In genomic region chr9:3477236-3477834, GRCh38 we compare ENCODE assay signal across 12 cellular contexts. TPM values are rescaled to one million over a fixed set of nuclear protein-coding genes. Genes with fewer than 3 reads are reported as not detected.
DNase-seq lines count a peak whose midpoint lies in the region; ATAC-seq and FAIRE-seq lines count a peak whose summit lies in the region.
"Had no signal": no experiment of that assay in that cellular context is flagged by ENCODE, and none has a peak within 500 bp of the region (broad histone marks: within the 10 kb centered on the region; RNA-seq: fewer than 3 reads in every experiment).

No MANE protein-coding gene starts in this region.

- no peaks in the 10 kb centered on the region for H3K36me3 ChIP-seq in CD4-positive, alpha-beta memory T cell (ENCODE audit: insufficient read depth, low read length)
- H3K36me3 ChIP-seq: uterus had no signal

- H3K27ac ChIP-seq in CD4-positive, alpha-beta memory T cell (ENCODE audit: low read depth, low read length): peak overlapping the region; percentile 58
- H3K27ac ChIP-seq: uterus had no signal

- no peaks in the 10 kb centered on the region for H3K27me3 Mint-ChIP-seq in CD4-positive, alpha-beta memory T cell
- H3K27me3 Mint-ChIP-seq in effector memory CD8-positive, alpha-beta T cell: no peaks in the 10 kb centered on the region

- no peaks in the 10 kb centered on the region for H3K9me3 ChIP-seq in CD4-positive, alpha-beta memory T cell (ENCODE audit: control insufficient read depth in 1 of 2, low read length in 2 of 2)
- H3K9me3 ChIP-seq: uterus had no signal

- POLR2A ChIA-PET in CD4-positive, alpha-beta memory T cell (lab: Charles Lee; ENCODE audit: partially characterized antibody): interaction anchor here (0.6 to 8.8 kb wide), 7 partner anchors 11 to 1315 kb away, joined by 3 to 249 read pairs (median 3); partner anchors contain the start of genes RCL1 and RFX3

- H3K27ac Mint-ChIP-seq in CD4-positive, alpha-beta memory T cell: peak overlapping the region; percentile 94 to 100 (median 97)
- H3K27ac Mint-ChIP-seq in effector memory CD8-positive, alpha-beta T cell: peak overlapping the region; percentile 98

- peak; percentile 53 for FAIRE-seq in GM19239 (lab: Jason Lieb, UNC)

- peak; percentile 58 for ATAC-seq in effector memory CD8-positive, alpha-beta T cell (replicated peaks)
- no peak for ATAC-seq in HG02870 (IDR thresholded peaks at IDR 0.05; ENCODE audit: unreplicated experiment)

- H3K9me3 Mint-ChIP-seq in CD4-positive, alpha-beta memory T cell: peaks cover 0 to 3% (median 0%) of the 10 kb centered on the region in 8 donors
- H3K9me3 Mint-ChIP-seq in effector memory CD8-positive, alpha-beta T cell: no peaks in the 10 kb centered on the region

- peaks cover 40 to 75% (median 51%) of the 10 kb centered on the region in 4 donors for H3K4me1 Mint-ChIP-seq in CD4-positive, alpha-beta memory T cell
- H3K4me1 Mint-ChIP-seq in effector memory CD8-positive, alpha-beta T cell (ENCODE audit: low read depth in 2 of 2): peaks cover 35 to 51% of the 10 kb centered on the region in 2 donors

- CTCF ChIA-PET in CD4-positive, alpha-beta memory T cell (lab: Charles Lee; ENCODE audit: partially characterized antibody): interaction anchor here (4.0 to 6.0 kb wide), 2 partner anchors 10 to 50 kb away, joined by 26 read pairs; no protein-coding TSS in a partner anchor

- H3K36me3 Mint-ChIP-seq in CD4-positive, alpha-beta memory T cell: peaks cover 0 to 11% of the 10 kb centered on the region in 2 donors
- H3K36me3 Mint-ChIP-seq in effector memory CD8-positive, alpha-beta T cell (ENCODE audit: insufficient read depth): no peaks in the 10 kb centered on the region

- DNase-seq in CD4-positive, alpha-beta memory T cell: peak in 4 of 5 donors; percentile 34 to 49 (median 38)
- DNase-seq in GM19239 (ENCODE audit: insufficient read length, low spot score) (no peak), NAMALWA (ENCODE audit: low spot score) (peak; percentile 37), UCSD-AML1 (lab: John Stamatoyannopoulos, UW; ENCODE audit: unreplicated experiment) (no peak), NCI-H146 treated with DMSO at 0.1 percent for 48 hours (lab: John Stamatoyannopoulos, UW; ENCODE audit: unreplicated experiment) (no peak), NCI-H446 (lab: John Stamatoyannopoulos, UW) (no peak)
- DNase-seq in effector memory CD8-positive, alpha-beta T cell: no peak
- DNase-seq: NCI-H2227 treated with DMSO at 0.1 percent for 48 hours, retina, SIG-M5, uterus had no signal

- intact Hi-C loops in CD4-positive, alpha-beta memory T cell (cut with micrococcal nuclease): no loop called here

- H3K4me3 Mint-ChIP-seq in CD4-positive, alpha-beta memory T cell: peak overlapping the region; percentile 81 to 98 (median 90)
- peak overlapping the region; percentile 84 to 87 for H3K4me3 Mint-ChIP-seq in effector memory CD8-positive, alpha-beta T cell

- H3K4me1 ChIP-seq in CD4-positive, alpha-beta memory T cell (ENCODE audit: insufficient read depth, low read length): peaks cover 33% of the 10 kb centered on the region
- H3K4me1 ChIP-seq: uterus had no signal

- H3K27me3 ChIP-seq in CD4-positive, alpha-beta memory T cell (ENCODE audit: insufficient read depth, low read length): no peaks in the 10 kb centered on the region
- H3K27me3 ChIP-seq: uterus had no signal

- H3K4me3 ChIP-seq in CD4-positive, alpha-beta memory T cell (ENCODE audit: low read length in 2 of 2): peak overlapping the region; percentile 30 to 66
- H3K4me3 ChIP-seq: uterus had no signal

RNA-seq across cellular contexts. Expression of gene RFX3, which starts 48.5 kb away (rescaled TPM):
- total RNA-seq in CD4-positive, alpha-beta memory T cell: 10 to 100 TPM; 25.9 to 30.8 TPM
- 1 to 10 TPM; 3.0 to 7.0 TPM for polyA plus RNA-seq in CD4-positive, alpha-beta memory T cell

Comparison
In these comparisons a context has a peak if more than half of its experiments do, and no peak if none do; other contexts are left out.
1. DNase-seq: peak in CD4-positive, alpha-beta memory T cell (4 of 5) and NAMALWA (single experiment); none in GM19239 (single experiment), effector memory CD8-positive, alpha-beta T cell (0 of 3), UCSD-AML1 (single experiment), NCI-H146 treated with DMSO at 0.1 percent for 48 hours (single experiment) and NCI-H446 (0 of 2).